In the genomic region with DNA sequence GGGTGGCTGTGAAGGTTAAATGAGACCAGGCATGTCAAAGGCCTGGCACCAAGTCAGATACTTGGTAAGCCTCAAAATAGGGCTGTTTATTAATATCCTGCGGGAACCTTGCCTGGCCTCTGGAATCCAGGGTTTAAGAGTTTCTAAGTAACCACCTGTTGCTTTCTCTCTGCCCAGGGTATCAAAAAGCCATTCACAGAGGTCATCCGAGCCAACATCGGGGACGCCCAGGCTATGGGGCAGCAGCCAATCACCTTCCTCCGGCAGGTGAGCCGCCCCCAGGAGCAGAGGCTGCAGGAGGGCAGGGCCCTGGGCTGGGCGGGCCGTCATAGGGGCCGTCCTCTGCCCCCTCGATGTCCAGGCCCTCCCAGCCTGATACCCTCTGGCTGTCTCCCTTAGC, we compare ENCODE assay signal across 3 cellular contexts.
TF ChIP-seq lines count a peak whose summit lies in the region.

No MANE protein-coding gene starts in this region.

TF ChIP-seq in HEK293, 187 proteins besides CTCF, POLR2A, EP300 and RAD21 (continued from another document):
- TF ChIP-seq SCRT2 (tag by site-specific recombination; IDR thresholded peaks at IDR 0.05) = peak; percentile 79

TF ChIP-seq in H1, 55 proteins besides CTCF, POLR2A, EP300 and RAD21 (continued from another document):
- TF ChIP-seq SP4 (IDR thresholded peaks at IDR 0.05; ENCODE audit: low read length) = no peak
- TF ChIP-seq SP1 (IDR thresholded peaks at IDR 0.05; ENCODE audit: low read depth, low read length) = no peak
- no peak for TF ChIP-seq YY1 (IDR thresholded peaks at IDR 0.05; ENCODE audit: low read depth, low read length)
- no peak for TF ChIP-seq HDAC2 (IDR thresholded peaks at IDR 0.05; ENCODE audit: borderline replicate concordance in 1 of 2, low read depth in 2 of 2, low read length in 2 of 2)
- TF ChIP-seq, protein P1, sequence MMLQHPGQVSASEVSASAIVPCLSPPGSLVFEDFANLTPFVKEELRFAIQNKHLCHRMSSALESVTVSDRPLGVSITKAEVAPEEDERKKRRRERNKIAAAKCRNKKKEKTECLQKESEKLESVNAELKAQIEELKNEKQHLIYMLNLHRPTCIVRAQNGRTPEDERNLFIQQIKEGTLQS (IDR thresholded peaks at IDR 0.05; ENCODE audit: insufficient read depth, low read depth, low read length) = no peak

TF ChIP-seq in HEK293T, 16 proteins besides CTCF, POLR2A, EP300 and RAD21 (continued from another document):
- TF ChIP-seq, protein P2, sequence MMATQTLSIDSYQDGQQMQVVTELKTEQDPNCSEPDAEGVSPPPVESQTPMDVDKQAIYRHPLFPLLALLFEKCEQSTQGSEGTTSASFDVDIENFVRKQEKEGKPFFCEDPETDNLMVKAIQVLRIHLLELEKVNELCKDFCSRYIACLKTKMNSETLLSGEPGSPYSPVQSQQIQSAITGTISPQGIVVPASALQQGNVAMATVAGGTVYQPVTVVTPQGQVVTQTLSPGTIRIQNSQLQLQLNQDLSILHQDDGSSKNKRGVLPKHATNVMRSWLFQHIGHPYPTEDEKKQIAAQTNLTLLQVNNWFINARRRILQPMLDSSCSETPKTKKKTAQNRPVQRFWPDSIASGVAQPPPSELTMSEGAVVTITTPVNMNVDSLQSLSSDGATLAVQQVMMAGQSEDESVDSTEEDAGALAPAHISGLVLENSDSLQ (IDR thresholded peaks at IDR 0.05) = no peak
- TF ChIP-seq ZNF384 (IDR thresholded peaks at IDR 0.05) (no peak), FOXK2 (IDR thresholded peaks at IDR 0.05) (no peak), SUZ12 (IDR thresholded peaks at IDR 0.05) (no peak)
